ENCODE assay signal across 16 cellular contexts in genomic region chr2:6203297-6203959, GRCh38.
DNase-seq lines count a peak whose midpoint lies in the region; ATAC-seq, FAIRE-seq and TF ChIP-seq lines count a peak whose summit lies in the region.
"Had no signal": no experiment of that assay in that cellular context is flagged by ENCODE, and none has a peak within 500 bp of the region (broad histone marks: within the 10 kb centered on the region; RNA-seq: fewer than 3 reads in every experiment).

No MANE protein-coding gene starts in this region.

- H3K79me2 ChIP-seq in PC-9 (ENCODE audit: low read depth) (no peaks in the 10 kb centered on the region), neural progenitor cell (ENCODE audit: low read depth) (no peaks in the 10 kb centered on the region)

- no peak for DNase-seq in PC-9
- no peak for DNase-seq in neural progenitor cell (ENCODE audit: low spot score)
- no peak for DNase-seq in type B pancreatic cell (ENCODE audit: extremely low spot score, unreplicated experiment)
- no peak for DNase-seq in prostate gland (ENCODE audit: low spot score)
- DNase-seq in OCI-M2 (lab: John Stamatoyannopoulos, UW; ENCODE audit: unreplicated experiment) = no peak
- no peak for DNase-seq in dorsolateral prefrontal cortex
- no peak for DNase-seq in sciatic nerve (ENCODE audit: low spot score)
- DNase-seq: DMS79, H9, IMR-90, Karpas-422, NCI-H1105 treated with DMSO at 0.1 percent for 48 hours, NCI-H187, NCI-H226, RPMI8226 had no signal

- H3K4me1 ChIP-seq in PC-9 (replicated peaks; ENCODE audit: insufficient read depth) = peaks cover 43% of the 10 kb centered on the region
- H3K4me1 ChIP-seq in neural progenitor cell = peaks cover 7% of the 10 kb centered on the region
- no peaks in the 10 kb centered on the region for H3K4me1 ChIP-seq in prostate gland (replicated peaks)

- BruUV-seq in PC-9 (replicated peaks; lab: Mats Ljungman, UMichigan) = no TSS peak

- ATAC-seq in sciatic nerve = no peak

- intact Hi-C loops in PC-9 (cut with micrococcal nuclease; ENCODE audit: unreplicated experiment) = no loop called here
- intact Hi-C loops in prostate gland (cut with DNase I) = no loop called here
- intact Hi-C loops in dorsolateral prefrontal cortex (cut with DNase I) = no loop called here
- intact Hi-C loops in sciatic nerve (cut with DNase I) = loop anchor here (5.0 kb wide), 1 partner anchor 399 kb away; no protein-coding TSS in a partner anchor

- no peak for TF ChIP-seq CTCF in PC-9 (conservative IDR thresholded peaks at IDR 0.05)
- TF ChIP-seq CTCF in neural progenitor cell (IDR thresholded peaks at IDR 0.05) = no peak
- TF ChIP-seq CTCF in type B pancreatic cell (conservative IDR thresholded peaks at IDR 0.05) = no peak
- no peak for TF ChIP-seq CTCF in prostate gland (IDR thresholded peaks at IDR 0.05)
- TF ChIP-seq CTCF in dorsolateral prefrontal cortex (IDR thresholded peaks at IDR 0.05 in 54 of 56, conservative IDR thresholded peaks at IDR 0.05 in 2 of 56; ENCODE audit: low read depth in 1 of 56, partially characterized antibody in 56 of 56) = no peak

- peaks cover 17% of the 10 kb centered on the region for H3K9me3 ChIP-seq in PC-9 (ENCODE audit: insufficient read depth, low read depth)
- no peaks in the 10 kb centered on the region for H3K9me3 ChIP-seq in neural progenitor cell (ENCODE audit: low read depth)
- H3K9me3 ChIP-seq in prostate gland = no peaks in the 10 kb centered on the region

- H2AFZ ChIP-seq in PC-9 (peak overlapping the region; percentile 54; the same call in 1 of the 2 replicates), neural progenitor cell (replicated peaks) (no peak overlapping the region)

- peak; percentile 85 for FAIRE-seq in islet of Langerhans (lab: Jason Lieb, UNC)

- CTCF ChIA-PET in PC-9 (lab: Charles Lee) = no interaction called here

- TF ChIP-seq POLR2A in prostate gland (IDR thresholded peaks at IDR 0.05) = no peak

- H3K27ac Mint-ChIP-seq in neural progenitor cell (peak overlapping the region; percentile 84), type B pancreatic cell (peak overlapping the region; percentile 37)
- H3K27ac Mint-ChIP-seq: H9 had no signal

- no peaks in the 10 kb centered on the region for H3K9me2 ChIP-seq in PC-9 (ENCODE audit: insufficient read depth)

- H3K36me3 Mint-ChIP-seq in neural progenitor cell (peaks cover 2% of the 10 kb centered on the region), type B pancreatic cell (no peaks in the 10 kb centered on the region)

- H3K4me3 Mint-ChIP-seq in neural progenitor cell = no peak overlapping the region
- peak overlapping the region; percentile 58 for H3K4me3 Mint-ChIP-seq in type B pancreatic cell
- H3K4me3 Mint-ChIP-seq: H9 had no signal

- H3K9me3 Mint-ChIP-seq in neural progenitor cell (peaks cover 14% of the 10 kb centered on the region), type B pancreatic cell (peaks cover 4% of the 10 kb centered on the region)

- no peaks in the 10 kb centered on the region for H4K20me1 ChIP-seq in PC-9 (ENCODE audit: insufficient read depth)
- no peaks in the 10 kb centered on the region for H4K20me1 ChIP-seq in neural progenitor cell (ENCODE audit: low read depth)

- WGBS in prostate gland = 90% methylated on average over 5 of the region's 5 CpGs

- H3K4me1 Mint-ChIP-seq in neural progenitor cell (peaks cover 11% of the 10 kb centered on the region), type B pancreatic cell (ENCODE audit: unreplicated experiment) (peaks cover 23% of the 10 kb centered on the region)
- H3K4me1 Mint-ChIP-seq: H9 had no signal

- H3K4me2 ChIP-seq in PC-9 (peak overlapping the region; percentile 57), neural progenitor cell (no peak overlapping the region)

- H3K27ac ChIP-seq in PC-9 (peak overlapping the region; percentile 90), neural progenitor cell (no peak overlapping the region), prostate gland (no peak overlapping the region), dorsolateral prefrontal cortex (no peak overlapping the region)

- H3K36me3 ChIP-seq in PC-9 (ENCODE audit: low read depth) = no peaks in the 10 kb centered on the region
- no peaks in the 10 kb centered on the region for H3K36me3 ChIP-seq in neural progenitor cell
- H3K36me3 ChIP-seq in prostate gland = no peaks in the 10 kb centered on the region

- no peak overlapping the region for H3K9ac ChIP-seq in neural progenitor cell

- H3K27me3 Mint-ChIP-seq in neural progenitor cell (ENCODE audit: insufficient read depth, low read depth) (peaks cover 2% of the 10 kb centered on the region), type B pancreatic cell (no peaks in the 10 kb centered on the region)

- POLR2A ChIA-PET in PC-9 (lab: Charles Lee; ENCODE audit: unreplicated experiment) = no interaction called here

- H3F3A ChIP-seq in PC-9 (ENCODE audit: insufficient read depth, low read depth) = peaks cover 35% of the 10 kb centered on the region
- no peaks in the 10 kb centered on the region for H3F3A ChIP-seq in neural progenitor cell (ENCODE audit: low read depth)

- H3K27me3 ChIP-seq in PC-9 (ENCODE audit: insufficient read depth, low read depth) (no peaks in the 10 kb centered on the region), neural progenitor cell (no peaks in the 10 kb centered on the region), prostate gland (replicated peaks; ENCODE audit: insufficient read depth) (no peaks in the 10 kb centered on the region), dorsolateral prefrontal cortex (peaks cover 0 to 4% (median 0%) of the 10 kb centered on the region in 45 donors)

- H3K4me3 ChIP-seq in PC-9 (peak overlapping the region; percentile 29; the same call in 1 of the 2 replicates), neural progenitor cell (no peak overlapping the region), prostate gland (no peak overlapping the region), dorsolateral prefrontal cortex (no peak overlapping the region)
